ENCODE assay signal across 8 cellular contexts in the genomic region with DNA sequence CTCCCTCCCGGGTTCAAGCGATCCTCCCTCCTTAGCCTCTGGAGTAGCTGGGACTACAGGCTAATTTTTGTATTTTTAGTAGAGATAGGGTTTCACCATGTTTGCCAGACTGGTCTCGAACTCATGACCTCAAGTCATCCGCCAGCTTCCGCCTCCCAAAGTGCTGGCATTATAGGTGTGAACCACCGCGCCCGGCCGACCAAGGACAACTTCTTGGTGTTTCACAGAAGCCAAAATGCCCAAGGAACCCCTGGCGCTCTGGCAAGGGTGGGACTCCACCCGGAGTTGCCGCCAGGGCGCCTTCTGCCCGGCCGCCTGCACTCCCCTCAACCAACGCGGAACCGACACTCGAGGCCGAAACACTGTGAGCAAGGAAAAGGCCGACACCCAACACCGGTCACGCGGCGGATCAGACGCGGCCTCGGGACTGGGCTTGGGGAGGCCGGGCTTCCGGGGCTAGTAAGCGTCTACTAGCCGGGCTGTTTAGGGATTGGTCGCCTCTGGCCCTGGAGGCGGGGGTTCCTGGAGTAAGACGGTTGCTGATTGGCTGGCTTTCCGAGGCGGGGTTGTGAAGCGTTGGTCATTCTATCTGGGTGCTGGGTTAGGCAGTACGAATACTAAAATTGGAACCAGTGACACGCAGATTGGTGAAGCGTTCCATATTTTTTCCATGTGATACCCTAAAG. TPM values are rescaled to one million over a fixed set of nuclear protein-coding genes. Genes with fewer than 3 reads are reported as not detected.
DNase-seq lines count a peak whose midpoint lies in the region; ATAC-seq and FAIRE-seq lines count a peak whose summit lies in the region.

No MANE protein-coding gene starts in this region.

- intact Hi-C loops in activated CD4-positive, alpha-beta T cell treated with anti-CD3 and anti-CD28 coated beads for 36 hours (cut with DNase I, micrococcal nuclease): loop anchor here in 1 of 2 experiments (1.0 kb wide), 3 partner anchors 16 to 87 kb away; a partner anchor contains a TSS

- FAIRE-seq in islet of Langerhans (lab: Jason Lieb, UNC): peak; percentile 81

- POLR2A ChIA-PET in activated CD4-positive, alpha-beta T cell treated with anti-CD3 and anti-CD28 coated beads for 36 hours (lab: Charles Lee): no interaction called here

- no peaks in the 10 kb centered on the region for H3K36me3 Mint-ChIP-seq in activated CD4-positive, alpha-beta T cell treated with anti-CD3 and anti-CD28 coated beads for 36 hours (ENCODE audit: low read depth)

- CTCF ChIA-PET in activated CD4-positive, alpha-beta T cell treated with anti-CD3 and anti-CD28 coated beads for 36 hours (lab: Charles Lee): interaction anchor here (0.7 to 1.0 kb wide), 3 partner anchors 36 to 314 kb away, joined by 3 to 5 read pairs (median 3); a partner anchor contains a TSS

- DNase-seq in C1 segment of cervical spinal cord (lab: John Stamatoyannopoulos, UW): peak; percentile 75 to 96 (median 93)
- peak; percentile 88 for DNase-seq in LHCN-M2 (ENCODE audit: low read depth)
- DNase-seq in activated CD4-positive, alpha-beta T cell treated with anti-CD3 and anti-CD28 coated beads for 36 hours: peak; percentile 91
- peak; percentile 80 to 97 for DNase-seq in cerebellar nuclear complex (lab: John Stamatoyannopoulos, UW)
- DNase-seq in smooth muscle cell of the brain vasculature (ENCODE audit: low read depth, low spot score): peak; percentile 93
- no peak for DNase-seq in cortex of kidney (lab: John Stamatoyannopoulos, UW)

- peak overlapping the region; percentile 67 for H3K4me3 Mint-ChIP-seq in activated CD4-positive, alpha-beta T cell treated with anti-CD3 and anti-CD28 coated beads for 36 hours

- ATAC-seq in GM21360 (IDR thresholded peaks at IDR 0.05; ENCODE audit: unreplicated experiment): peak; percentile 75
- ATAC-seq in activated CD4-positive, alpha-beta T cell treated with anti-CD3 and anti-CD28 coated beads for 36 hours: peak; percentile 100

- H3K27ac Mint-ChIP-seq in activated CD4-positive, alpha-beta T cell treated with anti-CD3 and anti-CD28 coated beads for 36 hours: peak overlapping the region; percentile 21

- peaks cover 12% of the 10 kb centered on the region for H3K4me1 Mint-ChIP-seq in activated CD4-positive, alpha-beta T cell treated with anti-CD3 and anti-CD28 coated beads for 36 hours

- H3K9me3 Mint-ChIP-seq in activated CD4-positive, alpha-beta T cell treated with anti-CD3 and anti-CD28 coated beads for 36 hours (ENCODE audit: low read depth): no peaks in the 10 kb centered on the region

- H3K27me3 Mint-ChIP-seq in activated CD4-positive, alpha-beta T cell treated with anti-CD3 and anti-CD28 coated beads for 36 hours: no peaks in the 10 kb centered on the region

RNA-seq across cellular contexts. Expression of a gene that starts 7.7 kb away (rescaled TPM):
- total RNA-seq in LHCN-M2 (2014; rRNA removed): not detected in 2 replicates
- polyA plus RNA-seq in LHCN-M2 (2012): 1.0 TPM
- total RNA-seq in activated CD4-positive, alpha-beta T cell treated with anti-CD3 and anti-CD28 coated beads for 36 hours: not detected

RNA-seq across cellular contexts. Expression of a gene that starts 16.3 kb away (rescaled TPM):
- 23.9 and 28.8 TPM in 2 replicates for total RNA-seq in LHCN-M2 (2014; rRNA removed)
- 27.5 TPM for polyA plus RNA-seq in LHCN-M2 (2012)
- 10 to 100 TPM; 12.9 to 15.1 TPM for total RNA-seq in activated CD4-positive, alpha-beta T cell treated with anti-CD3 and anti-CD28 coated beads for 36 hours

RNA-seq across cellular contexts. Expression of a gene that starts 16.8 kb away (rescaled TPM):
- total RNA-seq in LHCN-M2 (2014; rRNA removed): not detected in 2 replicates
- 0.01 TPM for polyA plus RNA-seq in LHCN-M2 (2012)
- under 1 TPM; 0.16 to 0.30 TPM for total RNA-seq in activated CD4-positive, alpha-beta T cell treated with anti-CD3 and anti-CD28 coated beads for 36 hours

RNA-seq across cellular contexts. Expression of a gene that starts 36.0 kb away (rescaled TPM):
- total RNA-seq in LHCN-M2 (2014; rRNA removed): 10.4 and 10.5 TPM in 2 replicates
- polyA plus RNA-seq in LHCN-M2 (2012): 7.4 TPM
- 10 to 100 TPM; 11.3 to 14.0 TPM for total RNA-seq in activated CD4-positive, alpha-beta T cell treated with anti-CD3 and anti-CD28 coated beads for 36 hours
